In the genomic region with DNA sequence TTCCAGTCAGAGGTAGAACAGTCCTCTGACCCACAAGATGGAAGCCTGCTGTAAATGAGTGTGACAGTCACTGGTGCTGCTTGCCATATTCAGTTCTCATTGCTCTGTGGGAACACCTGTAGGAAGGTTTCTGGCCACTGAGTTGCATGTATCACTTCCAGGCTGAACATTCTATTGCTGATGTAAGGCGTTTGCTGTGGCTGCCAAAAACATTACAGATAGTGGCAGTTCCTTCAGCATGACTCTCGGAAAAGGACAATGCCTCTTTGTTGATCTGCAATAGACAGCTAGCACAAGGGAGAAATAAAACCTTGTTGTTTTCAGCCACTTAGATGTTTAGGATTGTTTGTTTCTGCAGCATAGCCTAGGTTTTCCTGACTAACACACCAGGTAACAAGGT, we compare ENCODE assay signal across 19 cellular contexts.
A peak's percentile ranks its signal among the peaks of the same experiment; 100 is the strongest.
DNase-seq lines count a peak whose midpoint lies in the region; ATAC-seq and TF ChIP-seq lines count a peak whose summit lies in the region.
"Had no signal": no experiment of that assay in that cellular context is flagged by ENCODE, and none has a peak within 500 bp of the region (broad histone marks: within the 10 kb centered on the region; RNA-seq: fewer than 3 reads in every experiment).

No MANE protein-coding gene starts in this region.

- H3K27me3 ChIP-seq in mammary epithelial cell (ENCODE audit: insufficient read depth, low read length) = peaks cover 12% of the 10 kb centered on the region
- peaks cover 0 to 14% (median 0%) of the 10 kb centered on the region in 3 experiments for H3K27me3 ChIP-seq in neuronal stem cell (ENCODE audit: control insufficient read depth in 3 of 3, insufficient read depth in 3 of 3, low read depth in 1 of 3, low read length in 3 of 3)
- H3K27me3 ChIP-seq in CD4-positive, alpha-beta memory T cell (ENCODE audit: insufficient read depth, low read length) = no peaks in the 10 kb centered on the region
- H3K27me3 ChIP-seq: BLaER1 had no signal

- H4K91ac ChIP-seq in neuronal stem cell (ENCODE audit: low read depth, low read length, poor library complexity) = no peak overlapping the region

- peak overlapping the region; percentile 36 for H2BK12ac ChIP-seq in neuronal stem cell (ENCODE audit: low read length)

- H3K4me1 Mint-ChIP-seq in MCF 10A (ENCODE audit: insufficient read depth, unreplicated experiment) = no peaks in the 10 kb centered on the region
- H3K4me1 Mint-ChIP-seq in HFFc6 (ENCODE audit: low read depth) = peaks cover 8% of the 10 kb centered on the region
- peaks cover 0 to 9% (median 6%) of the 10 kb centered on the region in 4 donors for H3K4me1 Mint-ChIP-seq in CD4-positive, alpha-beta memory T cell
- peaks cover 8 to 13% (median 11%) of the 10 kb centered on the region in 3 donors for H3K4me1 Mint-ChIP-seq in T-cell

- H3K9me3 Mint-ChIP-seq in MCF 10A (ENCODE audit: unreplicated experiment) = no peaks in the 10 kb centered on the region
- H3K9me3 Mint-ChIP-seq in HFFc6 = no peaks in the 10 kb centered on the region; the same call in 1 of the 2 replicates
- H3K9me3 Mint-ChIP-seq in CD4-positive, alpha-beta memory T cell = no peaks in the 10 kb centered on the region
- no peaks in the 10 kb centered on the region for H3K9me3 Mint-ChIP-seq in T-cell
- H3K9me3 Mint-ChIP-seq: CD8-positive, alpha-beta memory T cell had no signal

- DNase-seq in mammary epithelial cell (peak; percentile 33), MCF 10A (ENCODE audit: unreplicated experiment) (no peak), hippocampal formation (lab: John Stamatoyannopoulos, UW) (peak; percentile 31 to 77), neuronal stem cell (ENCODE audit: low spot score) (no peak), HFFc6 (no peak), GF-D8 (lab: John Stamatoyannopoulos, UW) (no peak), T-cell (no peak)
- no peak for DNase-seq in CD4-positive, alpha-beta memory T cell
- DNase-seq: CD8-positive, alpha-beta memory T cell; DMS79 treated with DMSO at 0.1 percent for 48 hours; GM23248; HCEC 1CT; KBM-7; NCI-H1436; NCI-H2029; NCI-H748 treated with DMSO at 0.1 percent for 48 hours; PC-3 had no signal

- H3K27ac Mint-ChIP-seq in MCF 10A (ENCODE audit: low read depth, unreplicated experiment) (no peak overlapping the region), HFFc6 (no peak overlapping the region), T-cell (no peak overlapping the region)
- no peak overlapping the region for H3K27ac Mint-ChIP-seq in CD4-positive, alpha-beta memory T cell
- H3K27ac Mint-ChIP-seq: CD8-positive, alpha-beta memory T cell had no signal

- H3K4me3 Mint-ChIP-seq in MCF 10A (ENCODE audit: unreplicated experiment) (no peak overlapping the region), HFFc6 (no peak overlapping the region), T-cell (no peak overlapping the region)
- H3K4me3 Mint-ChIP-seq in CD4-positive, alpha-beta memory T cell = no peak overlapping the region

- H3K27ac ChIP-seq in mammary epithelial cell (ENCODE audit: insufficient read depth, low read depth, low read length) = no peak overlapping the region
- no peak overlapping the region for H3K27ac ChIP-seq in neuronal stem cell (replicated peaks; ENCODE audit: low read length)
- H3K27ac ChIP-seq in CD4-positive, alpha-beta memory T cell (ENCODE audit: low read depth, low read length) = no peak overlapping the region
- H3K27ac ChIP-seq: 22Rv1, BLaER1, GM23248 had no signal

- intact Hi-C loops in mammary epithelial cell (cut with micrococcal nuclease) = no loop called here
- intact Hi-C loops in MCF 10A (cut with micrococcal nuclease) = no loop called here
- intact Hi-C loops in CD4-positive, alpha-beta memory T cell (cut with micrococcal nuclease) = no loop called here

- H3K9me3 ChIP-seq in mammary epithelial cell (replicated peaks; ENCODE audit: insufficient read depth, low read length) (no peaks in the 10 kb centered on the region), neuronal stem cell (replicated peaks in 1 of 2; ENCODE audit: control insufficient read depth in 2 of 2, insufficient read depth in 1 of 2, low read depth in 1 of 2, low read length in 2 of 2) (no peaks in the 10 kb centered on the region)
- no peaks in the 10 kb centered on the region for H3K9me3 ChIP-seq in CD4-positive, alpha-beta memory T cell (ENCODE audit: control insufficient read depth in 1 of 2, low read length in 2 of 2)

- H3K4ac ChIP-seq in neuronal stem cell (ENCODE audit: low read length) = no peak overlapping the region

- no peak overlapping the region for H2BK120ac ChIP-seq in neuronal stem cell (ENCODE audit: low read depth, low read length)

- BruUV-seq in mammary epithelial cell (replicated peaks; lab: Mats Ljungman, UMichigan) = no TSS peak
- BruUV-seq in MCF 10A (replicated peaks; lab: Mats Ljungman, UMichigan) = no TSS peak

- POLR2A ChIA-PET in MCF 10A (lab: Yijun Ruan, JAX) = no interaction called here
- POLR2A ChIA-PET in CD4-positive, alpha-beta memory T cell (lab: Charles Lee; ENCODE audit: partially characterized antibody) = no interaction called here
- POLR2A ChIA-PET in T-cell (lab: Charles Lee) = no interaction called here

- H2BK15ac ChIP-seq in neuronal stem cell (ENCODE audit: low read length) = no peak overlapping the region

- CTCF ChIA-PET in mammary epithelial cell (lab: Charles Lee; ENCODE audit: low non-redundant PET) = no interaction called here
- CTCF ChIA-PET in MCF 10A (lab: Yijun Ruan, JAX) = no interaction called here
- CTCF ChIA-PET in CD4-positive, alpha-beta memory T cell (lab: Charles Lee; ENCODE audit: partially characterized antibody) = no interaction called here
- CTCF ChIA-PET in T-cell (lab: Charles Lee) = no interaction called here

- no peaks in the 10 kb centered on the region for H3K36me3 ChIP-seq in mammary epithelial cell (ENCODE audit: insufficient read depth, low read length)
- H3K36me3 ChIP-seq in neuronal stem cell (replicated peaks in 1 of 2; ENCODE audit: control insufficient read depth in 2 of 2, insufficient read depth in 2 of 2, low read length in 2 of 2) = no peaks in the 10 kb centered on the region
- no peaks in the 10 kb centered on the region for H3K36me3 ChIP-seq in CD4-positive, alpha-beta memory T cell (ENCODE audit: insufficient read depth, low read length)
- H3K36me3 ChIP-seq: BLaER1 had no signal

- no peaks in the 10 kb centered on the region for H3K36me3 Mint-ChIP-seq in MCF 10A (ENCODE audit: insufficient read depth, unreplicated experiment)
- H3K36me3 Mint-ChIP-seq in HFFc6 (ENCODE audit: low read depth) = no peaks in the 10 kb centered on the region
- H3K36me3 Mint-ChIP-seq in CD4-positive, alpha-beta memory T cell = no peaks in the 10 kb centered on the region
- H3K36me3 Mint-ChIP-seq in T-cell = no peaks in the 10 kb centered on the region

- H3K4me1 ChIP-seq in mammary epithelial cell (ENCODE audit: insufficient read depth, low read length) = peaks cover 7% of the 10 kb centered on the region
- peaks cover 2 to 7% of the 10 kb centered on the region in 2 donors for H3K4me1 ChIP-seq in neuronal stem cell (ENCODE audit: control insufficient read depth in 2 of 2, insufficient read depth in 1 of 2, low read depth in 1 of 2, low read length in 2 of 2)
- peaks cover 10% of the 10 kb centered on the region for H3K4me1 ChIP-seq in CD4-positive, alpha-beta memory T cell (ENCODE audit: insufficient read depth, low read length)

- H2AFZ ChIP-seq in mammary epithelial cell (ENCODE audit: low read depth, low read length) = no peak overlapping the region
- no peak overlapping the region for H2AFZ ChIP-seq in neuronal stem cell (ENCODE audit: low read length)
- H2AFZ ChIP-seq: GM23248 had no signal

- H3K23ac ChIP-seq in neuronal stem cell (ENCODE audit: low read depth, low read length, poor library complexity) = no peak overlapping the region

- 23% methylated on average over 2 of the region's 2 CpGs for WGBS in mammary epithelial cell (ENCODE audit: low coverage, missing lambda C conversion rate)
- WGBS in neuronal stem cell (ENCODE audit: extremely low coverage in 2 of 2, insufficient read length in 2 of 2, insufficient replicate concordance in 1 of 2), 2 donors = no CpG with 5 or more reads among the region's 2 CpGs

- no peaks in the 10 kb centered on the region for H4K20me1 ChIP-seq in mammary epithelial cell (ENCODE audit: insufficient read depth, low read length)
- H4K20me1 ChIP-seq: BLaER1 had no signal

- H3K4me3 ChIP-seq in mammary epithelial cell (replicated peaks in 1 of 3; ENCODE audit: insufficient read depth in 1 of 3, low read depth in 2 of 3, low read length in 3 of 3) = no peak overlapping the region
- H3K4me3 ChIP-seq in neuronal stem cell (ENCODE audit: low read length in 2 of 2) = no peak overlapping the region
- H3K4me3 ChIP-seq in CD4-positive, alpha-beta memory T cell (ENCODE audit: low read length in 2 of 2) = no peak overlapping the region
- H3K4me3 ChIP-seq: BLaER1, GM23248 had no signal

- H3K79me2 ChIP-seq in mammary epithelial cell (ENCODE audit: insufficient read depth, low read length) = no peaks in the 10 kb centered on the region

- no peak for ATAC-seq in T-cell (replicated peaks in 1 of 4)
- ATAC-seq: PC-3 had no signal

- H3K27me3 Mint-ChIP-seq in MCF 10A (ENCODE audit: insufficient read depth, unreplicated experiment) (peaks cover 23% of the 10 kb centered on the region), HFFc6 (ENCODE audit: insufficient read depth) (peaks cover 16% of the 10 kb centered on the region), T-cell (peaks cover 47 to 52% of the 10 kb centered on the region in 2 donors)
- peaks cover 17 to 25% of the 10 kb centered on the region in 2 donors for H3K27me3 Mint-ChIP-seq in CD4-positive, alpha-beta memory T cell

- H4K8ac ChIP-seq in neuronal stem cell (ENCODE audit: low read depth, low read length) = no peak overlapping the region

- TF ChIP-seq CTCF in mammary epithelial cell (conservative IDR thresholded peaks at IDR 0.05 in 1 of 2, IDR thresholded peaks at IDR 0.05 in 1 of 2; ENCODE audit: extremely low read depth in 1 of 2, insufficient read depth in 1 of 2, low read depth in 1 of 2, low read length in 2 of 2) (no peak), MCF 10A (IDR thresholded peaks at IDR 0.05; ENCODE audit: unreplicated experiment) (no peak), HFFc6 (IDR thresholded peaks at IDR 0.05) (no peak)

- H3K79me1 ChIP-seq in neuronal stem cell (ENCODE audit: low read depth, low read length) = no peaks in the 10 kb centered on the region

- H3K9ac ChIP-seq in mammary epithelial cell (ENCODE audit: insufficient read depth, low read length) (no peak overlapping the region), neuronal stem cell (ENCODE audit: low read depth, low read length, poor library complexity) (no peak overlapping the region)
- H3K9ac ChIP-seq: BLaER1, GM23248 had no signal

- dilution Hi-C loops in mammary epithelial cell (cut with HindIII; ENCODE audit: low sequenced_read_pairs) = no loop called here

- H2BK5ac ChIP-seq in neuronal stem cell (ENCODE audit: low read length) = no peak overlapping the region

- H3K4me2 ChIP-seq in mammary epithelial cell (ENCODE audit: insufficient read depth, low read depth, low read length) (no peak overlapping the region), neuronal stem cell (ENCODE audit: insufficient read depth, low read length, poor library complexity, severe bottlenecking) (no peak overlapping the region)
- H3K4me2 ChIP-seq: BLaER1 had no signal

- H3K18ac ChIP-seq in neuronal stem cell (ENCODE audit: low read length) = no peak overlapping the region

- H3K14ac ChIP-seq in neuronal stem cell (ENCODE audit: low read length) = no peak overlapping the region

- in situ Hi-C loops in mammary epithelial cell (cut with MboI; ENCODE audit: low sequenced_read_pairs in 2 of 2) = loop anchor here in 1 of 2 donors (25.0 kb wide), 1 partner anchor 88 kb away; no protein-coding TSS in a partner anchor

- no peak overlapping the region for H2AK5ac ChIP-seq in neuronal stem cell (ENCODE audit: low read depth, low read length)

Comparison
In these comparisons a context has a peak if more than half of its experiments do, and no peak if none do; other contexts are left out.
1. DNase-seq: peak in mammary epithelial cell (single experiment) and hippocampal formation (2 of 2); none in MCF 10A (single experiment), neuronal stem cell (single experiment), HFFc6 (single experiment), CD4-positive, alpha-beta memory T cell (0 of 5), GF-D8 (single experiment) and T-cell (0 of 34).